Comparison of ENCODE assay signal across 18 cellular contexts in the genomic region with DNA sequence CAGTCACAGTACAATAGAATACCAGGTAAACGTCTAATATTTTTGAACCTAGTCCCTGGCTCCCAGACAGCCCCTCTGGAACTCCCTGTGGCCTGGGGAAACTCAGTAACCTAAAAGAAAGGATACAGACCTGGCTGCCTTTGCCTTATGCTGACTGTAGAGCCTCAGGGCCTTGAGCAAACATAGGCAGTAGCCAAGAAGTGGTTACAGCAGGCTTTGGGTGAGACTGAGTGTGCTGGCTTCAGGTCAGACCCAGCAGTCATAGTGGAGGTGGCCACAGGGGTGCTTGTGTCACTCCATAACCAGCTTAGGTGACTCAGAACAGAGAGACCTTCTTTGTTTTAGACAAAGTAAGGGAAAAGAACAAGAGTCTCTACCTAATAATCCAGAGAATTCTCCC.
DNase-seq lines count a peak whose midpoint lies in the region; ATAC-seq and TF ChIP-seq lines count a peak whose summit lies in the region.
"Had no signal": no experiment of that assay in that cellular context is flagged by ENCODE, and none has a peak within 500 bp of the region (broad histone marks: within the 10 kb centered on the region; RNA-seq: fewer than 3 reads in every experiment).

No MANE protein-coding gene starts in this region.

- H3K4me1 ChIP-seq in breast epithelium = no peaks in the 10 kb centered on the region
- no peaks in the 10 kb centered on the region for H3K4me1 ChIP-seq in foreskin keratinocyte
- H3K4me1 ChIP-seq in stomach = no peaks in the 10 kb centered on the region
- no peaks in the 10 kb centered on the region for H3K4me1 ChIP-seq in testis

- H3K27me3 ChIP-seq in breast epithelium (peaks cover 0 to 14% of the 10 kb centered on the region in 2 donors), foreskin keratinocyte (no peaks in the 10 kb centered on the region), stomach (no peaks in the 10 kb centered on the region), testis (no peaks in the 10 kb centered on the region)

- peak; percentile 58 for DNase-seq in RPMI7951 (ENCODE audit: low read depth)
- peak; percentile 50 to 52 for DNase-seq in breast epithelium (ENCODE audit: low spot score in 2 of 2)
- peak in 1 of 2 donors; percentile 24 for DNase-seq in foreskin keratinocyte
- peak; percentile 48 for DNase-seq in stomach
- no peak for DNase-seq in NCI-H774 (lab: John Stamatoyannopoulos, UW)
- DNase-seq in substantia nigra (lab: John Stamatoyannopoulos, UW) = no peak
- no peak for DNase-seq in testis
- DNase-seq: CD4-positive, CD25-positive, alpha-beta regulatory T cell; COR-L47; DMS79; Kasumi-1; NCI-H1092 treated with DMSO at 0.1 percent for 48 hours; NCI-H146; NCI-H2029 treated with DMSO at 0.1 percent for 48 hours; NCI-H226; NCI-H510A treated with DMSO at 0.1 percent for 48 hours; NCI-H748 treated with DMSO at 0.1 percent for 48 hours; Right ventricle myocardium superior had no signal

- 21 to 56% (median 28%) methylated on average over 1 of the region's 1 CpG for WGBS in stomach, 5 donors
- WGBS in testis, 2 donors = 100% methylated on average over 1 of the region's 1 CpG; no CpG with 5 or more reads in 1 of the 2 donors

- H3K36me3 ChIP-seq in breast epithelium = no peaks in the 10 kb centered on the region
- H3K36me3 ChIP-seq in stomach = no peaks in the 10 kb centered on the region
- H3K36me3 ChIP-seq in testis (ENCODE audit: low read depth, missing control alignments) = no peaks in the 10 kb centered on the region

- peak; percentile 51 for ATAC-seq in foreskin keratinocyte

- H3K27ac ChIP-seq in breast epithelium (peak overlapping the region; percentile 22 to 38), foreskin keratinocyte (no peak overlapping the region), stomach (no peak overlapping the region), substantia nigra (ENCODE audit: low read depth, low read length, poor library complexity, severe bottlenecking) (no peak overlapping the region), testis (no peak overlapping the region)

- no peak for TF ChIP-seq CTCF in breast epithelium (IDR thresholded peaks at IDR 0.05)
- TF ChIP-seq CTCF in foreskin keratinocyte (conservative IDR thresholded peaks at IDR 0.05) = no peak
- no peak for TF ChIP-seq CTCF in stomach (IDR thresholded peaks at IDR 0.05)
- TF ChIP-seq CTCF in testis (IDR thresholded peaks at IDR 0.05) = no peak

- H3K9me3 ChIP-seq in breast epithelium = peaks cover 0 to 3% of the 10 kb centered on the region in 2 donors
- H3K9me3 ChIP-seq in stomach = peaks cover 0 to 9% (median 4%) of the 10 kb centered on the region in 4 donors
- no peaks in the 10 kb centered on the region for H3K9me3 ChIP-seq in testis

- H3K4me3 ChIP-seq in breast epithelium (no peak overlapping the region), stomach (no peak overlapping the region), testis (no peak overlapping the region)

- TF ChIP-seq EP300 in stomach (IDR thresholded peaks at IDR 0.05) = no peak

- no peak for TF ChIP-seq POLR2A in breast epithelium (IDR thresholded peaks at IDR 0.05)
- TF ChIP-seq POLR2A in stomach (IDR thresholded peaks at IDR 0.05) = no peak
- TF ChIP-seq POLR2A in testis (IDR thresholded peaks at IDR 0.05) = no peak

- intact Hi-C loops in breast epithelium (cut with DNase I; ENCODE audit: low total_unique reads) = no loop called here
- intact Hi-C loops in stomach (cut with DNase I; ENCODE audit: low total_unique reads) = no loop called here
- intact Hi-C loops in testis (cut with DNase I; ENCODE audit: low total_unique reads) = no loop called here

Comparison
In these comparisons a context has a peak if more than half of its experiments do, and no peak if none do; other contexts are left out.
1. DNase-seq: peak in RPMI7951 (single experiment), breast epithelium (2 of 2) and stomach (single experiment); none in NCI-H774 (single experiment), substantia nigra (0 of 49) and testis (single experiment).
2. H3K27ac ChIP-seq: peak in breast epithelium (2 of 2); none in foreskin keratinocyte (single experiment), stomach (0 of 5), substantia nigra (single experiment) and testis (0 of 2).